17 cellular contexts compared by ENCODE assay signal in genomic region chr2:161975062-161975812, GRCh38.
DNase-seq lines count a peak whose midpoint lies in the region; ATAC-seq, FAIRE-seq and TF ChIP-seq lines count a peak whose summit lies in the region.
"Had no signal": no experiment of that assay in that cellular context is flagged by ENCODE, and none has a peak within 500 bp of the region (broad histone marks: within the 10 kb centered on the region; RNA-seq: fewer than 3 reads in every experiment).

No MANE protein-coding gene starts in this region.

- H2BK12ac ChIP-seq in H1 (ENCODE audit: low read depth, low read length), result no peak overlapping the region

- TF ChIP-seq EP300 in H1 (IDR thresholded peaks at IDR 0.05; ENCODE audit: borderline replicate concordance in 1 of 2, low read depth in 2 of 2, low read length in 2 of 2), result no peak

- H3K4me3 ChIP-seq in BLaER1 treated with 17β-estradiol and CSF1 and Interleukin-3, amounts not matched to agents 10 nM and 100 nM, result no peak overlapping the region
- H3K4me3 ChIP-seq in GM23338, result no peak overlapping the region
- no peak overlapping the region for H3K4me3 ChIP-seq in H1 (ENCODE audit: extremely low read depth in 1 of 4, insufficient read depth in 2 of 4, low read depth in 3 of 4, low read length in 4 of 4)
- H3K4me3 ChIP-seq in CD8-positive, alpha-beta memory T cell (ENCODE audit: low read length), result no peak overlapping the region
- H3K4me3 ChIP-seq: BLaER1, esophagus squamous epithelium, heart right ventricle, upper lobe of left lung had no signal

- FAIRE-seq in RCC 7860 (lab: Jason Lieb, UNC) (peak; percentile 5), H1 (lab: Jason Lieb, UNC) (no peak)
- FAIRE-seq: colon had no signal

- no peak overlapping the region for H3K4me3 Mint-ChIP-seq in GM23338
- no peak overlapping the region for H3K4me3 Mint-ChIP-seq in CD8-positive, alpha-beta memory T cell
- H3K4me3 Mint-ChIP-seq: naive B cell had no signal

- no peaks in the 10 kb centered on the region for H3K9me3 Mint-ChIP-seq in GM23338
- H3K9me3 Mint-ChIP-seq in CD8-positive, alpha-beta memory T cell, result no peaks in the 10 kb centered on the region

- H3K23me2 ChIP-seq in H1 (ENCODE audit: low read depth, low read length), result no peaks in the 10 kb centered on the region

- H3K9ac ChIP-seq in BLaER1 treated with 17β-estradiol and CSF1 and Interleukin-3, amounts not matched to agents 10 nM and 100 nM, result no peak overlapping the region; a peak in 2 of 22 replicates
- H3K9ac ChIP-seq in H1 (replicated peaks in 1 of 4; ENCODE audit: extremely low read depth in 1 of 4, low read depth in 3 of 4, low read length in 3 of 4), result no peak overlapping the region
- H3K9ac ChIP-seq: BLaER1 had no signal

- CTCF ChIA-PET in H1 (lab: Charles Lee; ENCODE audit: partially characterized antibody), result no interaction called here
- CTCF ChIA-PET in CD8-positive, alpha-beta memory T cell (lab: Charles Lee), result no interaction called here

- H3K27ac Mint-ChIP-seq in GM23338, result no peak overlapping the region
- H3K27ac Mint-ChIP-seq in CD8-positive, alpha-beta memory T cell, result peak overlapping the region in 4 of 8 donors; percentile 3 to 92 (median 30)
- H3K27ac Mint-ChIP-seq: naive B cell had no signal

- H3K79me2 ChIP-seq in GM23338 (replicated peaks; ENCODE audit: insufficient read depth) (no peaks in the 10 kb centered on the region), H1 (ENCODE audit: control insufficient read depth in 1 of 2, insufficient read depth in 2 of 2, low read length in 2 of 2) (no peaks in the 10 kb centered on the region)

- no peaks in the 10 kb centered on the region for H3K27me3 Mint-ChIP-seq in GM23338 (ENCODE audit: insufficient read depth, low read depth, poor library complexity)
- peaks cover 0 to 9% of the 10 kb centered on the region in 2 donors for H3K27me3 Mint-ChIP-seq in CD8-positive, alpha-beta memory T cell
- H3K27me3 Mint-ChIP-seq: naive B cell had no signal

- no peaks in the 10 kb centered on the region for H3K36me3 Mint-ChIP-seq in GM23338 (ENCODE audit: low read depth)
- H3K36me3 Mint-ChIP-seq in CD8-positive, alpha-beta memory T cell, result peaks cover 0 to 52% (median 6%) of the 10 kb centered on the region in 3 donors
- H3K36me3 Mint-ChIP-seq: naive B cell had no signal

- no peak for TF ChIP-seq RAD21 in H1 (IDR thresholded peaks at IDR 0.05 in 1 of 2, conservative IDR thresholded peaks at IDR 0.05 in 1 of 2; ENCODE audit: low read depth in 2 of 2, low read length in 2 of 2)

- H3K9me2 ChIP-seq in GM23338 (ENCODE audit: insufficient read depth), result no peaks in the 10 kb centered on the region

- WGBS in H1 (ENCODE audit: extremely low coverage in 1 of 2, insufficient coverage in 1 of 2, insufficient read length in 1 of 2, insufficient replicate concordance in 2 of 2, low coverage in 1 of 2, low lambda C conversion rate in 2 of 2, missing lambda C conversion rate in 1 of 2), 2 experiments, result 86% methylated on average over 3 of the region's 3 CpGs; no CpG with 5 or more reads in 1 of the 2 experiments

- H2AFZ ChIP-seq in GM23338 (0 out of 2 replicates have a peak overlapping the region, but pooled peaks have one; percentile 9), H1 (ENCODE audit: low read length) (0 out of 2 replicates have a peak overlapping the region, but pooled peaks have one; percentile 57)

- H3K79me1 ChIP-seq in H1 (ENCODE audit: low read depth, low read length), result no peaks in the 10 kb centered on the region

- H3K18ac ChIP-seq in H1 (ENCODE audit: extremely low read depth, low read length), result no peak overlapping the region

- H4K5ac ChIP-seq in H1 (ENCODE audit: insufficient read length, low read depth, low read length), result no peak overlapping the region

- TF ChIP-seq CTCF in GM23338 (conservative IDR thresholded peaks at IDR 0.05; ENCODE audit: low read depth in 2 of 2), result no peak
- no peak for TF ChIP-seq CTCF in H1 (IDR thresholded peaks at IDR 0.05; ENCODE audit: control extremely low read depth in 1 of 3, insufficient read depth in 1 of 3, low read depth in 1 of 3, low read length in 3 of 3)

- H3K4me1 ChIP-seq in BLaER1 treated with 17β-estradiol and CSF1 and Interleukin-3, amounts not matched to agents 10 nM and 100 nM, result peaks cover 5 to 74% (median 13%) of the 10 kb centered on the region in 10 experiments; a peak in 16 of 20 replicates
- H3K4me1 ChIP-seq in GM23338 (ENCODE audit: insufficient read depth), result peaks cover 6% of the 10 kb centered on the region; the same call in 1 of the 2 replicates
- H3K4me1 ChIP-seq in H1 (replicated peaks in 1 of 4; ENCODE audit: control insufficient read depth in 3 of 4, insufficient read depth in 4 of 4, low read length in 3 of 4), result peaks cover 0 to 4% (median 0%) of the 10 kb centered on the region in 4 experiments; a peak in 2 of 7 replicates
- H3K4me1 ChIP-seq in CD8-positive, alpha-beta memory T cell (ENCODE audit: insufficient read depth, low read length), result peaks cover 6% of the 10 kb centered on the region
- H3K4me1 ChIP-seq: esophagus squamous epithelium, upper lobe of left lung had no signal

- POLR2A ChIA-PET in H1 (lab: Charles Lee; ENCODE audit: partially characterized antibody), result no interaction called here
- POLR2A ChIA-PET in CD8-positive, alpha-beta memory T cell (lab: Charles Lee), result no interaction called here

- H3K36me3 ChIP-seq in BLaER1 treated with 17β-estradiol and CSF1 and Interleukin-3, amounts not matched to agents 10 nM and 100 nM, result no peaks in the 10 kb centered on the region
- H3K36me3 ChIP-seq in GM23338 (ENCODE audit: insufficient read depth) (no peaks in the 10 kb centered on the region), H1 (ENCODE audit: control insufficient read depth in 2 of 4, insufficient read depth in 4 of 4, low read length in 3 of 4) (no peaks in the 10 kb centered on the region)
- no peaks in the 10 kb centered on the region for H3K36me3 ChIP-seq in CD8-positive, alpha-beta memory T cell (ENCODE audit: insufficient read depth, low read length)
- H3K36me3 ChIP-seq: BLaER1, esophagus squamous epithelium, heart right ventricle, upper lobe of left lung had no signal

- H4K91ac ChIP-seq in H1 (replicated peaks; ENCODE audit: insufficient read length, low read length), result no peak overlapping the region

- no peak overlapping the region for H3K14ac ChIP-seq in H1 (ENCODE audit: insufficient read length)

- no peak for ATAC-seq in GM23338
- ATAC-seq: left colon had no signal

- no peak for TF ChIP-seq POLR2A in H1 (IDR thresholded peaks at IDR 0.05; ENCODE audit: control extremely low read depth in 1 of 2, low read depth in 2 of 2, low read length in 2 of 2)

- H3K23ac ChIP-seq in H1 (ENCODE audit: insufficient read length), result no peak overlapping the region

- H3K4ac ChIP-seq in H1 (replicated peaks; ENCODE audit: insufficient read length, low read depth, low read length), result no peak overlapping the region

- peaks cover 20% of the 10 kb centered on the region; the same call in 2 of the 3 replicates for H3K4me1 Mint-ChIP-seq in GM23338
- H3K4me1 Mint-ChIP-seq in CD8-positive, alpha-beta memory T cell, result peaks cover 8 to 24% (median 18%) of the 10 kb centered on the region in 3 donors
- H3K4me1 Mint-ChIP-seq: naive B cell had no signal

- H2AK5ac ChIP-seq in H1 (ENCODE audit: low read depth, low read length), result no peak overlapping the region

- H2BK120ac ChIP-seq in H1 (replicated peaks; ENCODE audit: low read depth, low read length), result no peak overlapping the region

- no peak overlapping the region for H3K56ac ChIP-seq in H1 (replicated peaks; ENCODE audit: insufficient read length, low read depth, low read length)

- no peak overlapping the region for H2BK15ac ChIP-seq in H1 (ENCODE audit: low read length)

- H2BK5ac ChIP-seq in H1 (ENCODE audit: low read depth, low read length), result no peak overlapping the region

- H4K8ac ChIP-seq in H1 (ENCODE audit: extremely low read depth, insufficient read depth, low read length), result no peak overlapping the region

- no peaks in the 10 kb centered on the region for H3K9me3 ChIP-seq in BLaER1 treated with 17β-estradiol and CSF1 and Interleukin-3, amounts not matched to agents 10 nM and 100 nM (replicated peaks in 1 of 11)
- H3K9me3 ChIP-seq in H1 (ENCODE audit: insufficient read depth in 2 of 2, low read depth in 1 of 2, low read length in 1 of 2), result no peaks in the 10 kb centered on the region
- H3K9me3 ChIP-seq in CD8-positive, alpha-beta memory T cell (ENCODE audit: low read length), result no peaks in the 10 kb centered on the region
- H3K9me3 ChIP-seq: BLaER1, esophagus squamous epithelium, heart right ventricle, upper lobe of left lung had no signal

- no peaks in the 10 kb centered on the region for H4K20me1 ChIP-seq in BLaER1 treated with 17β-estradiol and CSF1 and Interleukin-3, amounts not matched to agents 10 nM and 100 nM
- H4K20me1 ChIP-seq in GM23338 (replicated peaks; ENCODE audit: insufficient read depth) (no peaks in the 10 kb centered on the region), H1 (replicated peaks in 1 of 2; ENCODE audit: control insufficient read depth in 1 of 2, insufficient read depth in 2 of 2, low read length in 2 of 2) (no peaks in the 10 kb centered on the region)
- H4K20me1 ChIP-seq: BLaER1 had no signal

- no peak overlapping the region for H2BK20ac ChIP-seq in H1 (ENCODE audit: low read length)

- no peaks in the 10 kb centered on the region for H3F3A ChIP-seq in GM23338 (replicated peaks; ENCODE audit: low read depth)

- no peaks in the 10 kb centered on the region for H3K27me3 ChIP-seq in BLaER1 treated with 17β-estradiol and CSF1 and Interleukin-3, amounts not matched to agents 10 nM and 100 nM
- no peaks in the 10 kb centered on the region for H3K27me3 ChIP-seq in GM23338 (ENCODE audit: insufficient read depth)
- no peaks in the 10 kb centered on the region for H3K27me3 ChIP-seq in H1 (replicated peaks in 1 of 4; ENCODE audit: control insufficient read depth in 3 of 4, extremely low read depth in 1 of 4, insufficient read depth in 3 of 4, low read length in 3 of 4)
- no peaks in the 10 kb centered on the region for H3K27me3 ChIP-seq in CD8-positive, alpha-beta memory T cell (ENCODE audit: insufficient read depth, low read length, poor library complexity, severe bottlenecking)
- H3K27me3 ChIP-seq: BLaER1, esophagus squamous epithelium, upper lobe of left lung had no signal

- H3K4me2 ChIP-seq in BLaER1 treated with 17β-estradiol and CSF1 and Interleukin-3, amounts not matched to agents 10 nM and 100 nM, result peak overlapping the region in 8 of 11 experiments; percentile 11 to 94 (median 54); a peak in 12 of 22 replicates
- H3K4me2 ChIP-seq in GM23338 (no peak overlapping the region), H1 (ENCODE audit: insufficient read depth in 1 of 2, low read depth in 2 of 2, low read length in 2 of 2) (no peak overlapping the region)
- H3K4me2 ChIP-seq: BLaER1 had no signal

- H3K27ac ChIP-seq in BLaER1 treated with 17β-estradiol and CSF1 and Interleukin-3, amounts not matched to agents 10 nM and 100 nM, result peak overlapping the region in 9 of 11 experiments; percentile 8 to 82 (median 55); a peak in 12 of 22 replicates
- no peak overlapping the region for H3K27ac ChIP-seq in GM23338 (ENCODE audit: low read depth)
- H3K27ac ChIP-seq in H1 (ENCODE audit: low read depth, low read length), result no peak overlapping the region
- no peak overlapping the region for H3K27ac ChIP-seq in CD8-positive, alpha-beta memory T cell (ENCODE audit: low read depth, low read length)
- H3K27ac ChIP-seq: BLaER1, esophagus squamous epithelium, heart right ventricle, upper lobe of left lung had no signal

- no peak for DNase-seq in GM23338 (ENCODE audit: low spot score)
- DNase-seq in RCC 7860 (ENCODE audit: low spot score), result no peak
- DNase-seq in H1 (ENCODE audit: low read depth in 1 of 2, low spot score in 2 of 2), result no peak
- no peak for DNase-seq in mucosa of gallbladder (ENCODE audit: low spot score)
- DNase-seq in CD8-positive, alpha-beta memory T cell, result no peak
- no peak for DNase-seq in NCI-H2107 treated with DMSO at 0.1 percent for 48 hours (lab: John Stamatoyannopoulos, UW; ENCODE audit: unreplicated experiment)
- DNase-seq: amygdala, esophagus squamous epithelium, heart right ventricle, left colon, naive B cell, NCI-H1436 treated with DMSO at 0.1 percent for 48 hours, T1000, upper lobe of left lung had no signal

Comparison
In these comparisons a context has a peak if more than half of its experiments do, and no peak if none do; other contexts are left out.
1. H3K27ac ChIP-seq: peak in BLaER1 treated with 17β-estradiol and CSF1 and Interleukin-3, amounts not matched to agents 10 nM and 100 nM (9 of 11); none in GM23338 (single experiment), H1 (single experiment) and CD8-positive, alpha-beta memory T cell (single experiment).
2. H3K4me2 ChIP-seq: peak in BLaER1 treated with 17β-estradiol and CSF1 and Interleukin-3, amounts not matched to agents 10 nM and 100 nM (8 of 11); none in GM23338 (single experiment) and H1 (0 of 2).